1 cellular context compared by ENCODE assay signal in genomic region chr11:17992916-17993315, GRCh38.
TF ChIP-seq lines count a peak whose summit lies in the region.

No MANE protein-coding gene starts in this region.

TF ChIP-seq in HepG2, 621 proteins besides CTCF, POLR2A, EP300 and RAD21:
- TF ChIP-seq DRAP1 (CRISPR knock-in tag; IDR thresholded peaks at IDR 0.05): no peak
- TF ChIP-seq GABPA (IDR thresholded peaks at IDR 0.05; ENCODE audit: low read depth, low read length): no peak
- no peak for TF ChIP-seq GABPA (CRISPR knock-in tag; IDR thresholded peaks at IDR 0.05; ENCODE audit: low read depth)
- no peak for TF ChIP-seq FOXJ3 (CRISPR knock-in tag; IDR thresholded peaks at IDR 0.05; ENCODE audit: borderline replicate concordance)
- TF ChIP-seq FOXC1 (CRISPR knock-in tag; IDR thresholded peaks at IDR 0.05; ENCODE audit: borderline replicate concordance): no peak
- TF ChIP-seq MAFG (CRISPR knock-in tag; IDR thresholded peaks at IDR 0.05): no peak
- no peak for TF ChIP-seq TFDP2 (CRISPR knock-in tag; IDR thresholded peaks at IDR 0.05)
- no peak for TF ChIP-seq NR2F2 (IDR thresholded peaks at IDR 0.05; ENCODE audit: borderline replicate concordance, low read depth)
- TF ChIP-seq ZNF616 (CRISPR knock-in tag; IDR thresholded peaks at IDR 0.05; ENCODE audit: low read depth): no peak
- no peak for TF ChIP-seq MATR3 (CRISPR knock-in tag; IDR thresholded peaks at IDR 0.05)
- no peak for TF ChIP-seq NCOR1 (IDR thresholded peaks at IDR 0.05; ENCODE audit: borderline replicate concordance, low read length)
- no peak for TF ChIP-seq CHD4 (IDR thresholded peaks at IDR 0.05; ENCODE audit: borderline replicate concordance, low read length)
- no peak for TF ChIP-seq KAT8 (CRISPR knock-in tag; IDR thresholded peaks at IDR 0.05)
- no peak for TF ChIP-seq ZMYM2 (CRISPR knock-in tag; IDR thresholded peaks at IDR 0.05)
- TF ChIP-seq ZBED4 (CRISPR knock-in tag; IDR thresholded peaks at IDR 0.05; ENCODE audit: borderline replicate concordance): no peak
- no peak for TF ChIP-seq ZNF44 (CRISPR knock-in tag; IDR thresholded peaks at IDR 0.05)
- no peak for TF ChIP-seq CSRNP2 (CRISPR knock-in tag; conservative IDR thresholded peaks at IDR 0.05; ENCODE audit: low read depth)
- TF ChIP-seq ZBTB49 (CRISPR knock-in tag; IDR thresholded peaks at IDR 0.05; ENCODE audit: borderline replicate concordance): no peak
- TF ChIP-seq MXD3 (CRISPR knock-in tag; IDR thresholded peaks at IDR 0.05): no peak
- no peak for TF ChIP-seq GZF1 (CRISPR knock-in tag; IDR thresholded peaks at IDR 0.05)
TF ChIP-seq in HepG2: peak in this region for 0.
